In genomic region chr4:122930877-122931276, GRCh38 we compare ENCODE assay signal across 1 cellular context.
TF ChIP-seq lines count a peak whose summit lies in the region.

No MANE protein-coding gene starts in this region.

TF ChIP-seq in HepG2, 621 proteins besides CTCF, POLR2A, EP300 and RAD21 (continued from another document):
- TF ChIP-seq ARID3A (IDR thresholded peaks at IDR 0.05; ENCODE audit: low read depth, low read length) (peak; percentile 59; the same call in 1 of the 2 replicates), ZNF557 (CRISPR knock-in tag; IDR thresholded peaks at IDR 0.05) (no peak), ONECUT2 (CRISPR knock-in tag; IDR thresholded peaks at IDR 0.05) (no peak), STAG1 (CRISPR knock-in tag; IDR thresholded peaks at IDR 0.05) (peak; percentile 27; the same call in 1 of the 2 replicates), FOXP4 (CRISPR knock-in tag; IDR thresholded peaks at IDR 0.05) (no peak), ARNT2 (CRISPR knock-in tag; IDR thresholded peaks at IDR 0.05; ENCODE audit: low read depth) (no peak)
